ENCODE assay signal across 1 cellular context in genomic region chr10:22765660-22766547, GRCh38.
TF ChIP-seq lines count a peak whose summit lies in the region.

No MANE protein-coding gene starts in this region.

TF ChIP-seq in GM12878, 131 proteins besides CTCF, POLR2A, EP300 and RAD21 (continued from another document):
- TF ChIP-seq ZBTB40 (IDR thresholded peaks at IDR 0.05; ENCODE audit: borderline replicate concordance) = peak; percentile 66; the same call in 1 of the 2 replicates
- TF ChIP-seq JUNB (IDR thresholded peaks at IDR 0.05) = no peak
- TF ChIP-seq MTA2 (IDR thresholded peaks at IDR 0.05; ENCODE audit: low read depth) = peak; percentile 79; the same call in 1 of the 2 replicates
- peak; percentile 55; the same call in 1 of the 2 replicates for TF ChIP-seq NBN (IDR thresholded peaks at IDR 0.05)
- TF ChIP-seq, protein P1, sequence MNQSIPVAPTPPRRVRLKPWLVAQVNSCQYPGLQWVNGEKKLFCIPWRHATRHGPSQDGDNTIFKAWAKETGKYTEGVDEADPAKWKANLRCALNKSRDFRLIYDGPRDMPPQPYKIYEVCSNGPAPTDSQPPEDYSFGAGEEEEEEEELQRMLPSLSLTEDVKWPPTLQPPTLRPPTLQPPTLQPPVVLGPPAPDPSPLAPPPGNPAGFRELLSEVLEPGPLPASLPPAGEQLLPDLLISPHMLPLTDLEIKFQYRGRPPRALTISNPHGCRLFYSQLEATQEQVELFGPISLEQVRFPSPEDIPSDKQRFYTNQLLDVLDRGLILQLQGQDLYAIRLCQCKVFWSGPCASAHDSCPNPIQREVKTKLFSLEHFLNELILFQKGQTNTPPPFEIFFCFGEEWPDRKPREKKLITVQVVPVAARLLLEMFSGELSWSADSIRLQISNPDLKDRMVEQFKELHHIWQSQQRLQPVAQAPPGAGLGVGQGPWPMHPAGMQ (IDR thresholded peaks at IDR 0.05; ENCODE audit: borderline replicate concordance) = no peak
- no peak for TF ChIP-seq YBX1 (IDR thresholded peaks at IDR 0.05)
- peak; percentile 54 for TF ChIP-seq SKIL (IDR thresholded peaks at IDR 0.05; ENCODE audit: low read depth, poor library complexity, severe bottlenecking)
- TF ChIP-seq TCF7 (IDR thresholded peaks at IDR 0.05; ENCODE audit: borderline replicate concordance) = 0 out of 2 replicates have a peak, but pooled peaks have one; percentile 7
- peak; percentile 17 for TF ChIP-seq ZNF24 (IDR thresholded peaks at IDR 0.05)
- TF ChIP-seq SPI1 (IDR thresholded peaks at IDR 0.05; ENCODE audit: borderline replicate concordance, insufficient read depth, low read depth, low read length) = peak; percentile 89
- TF ChIP-seq TAF1 (IDR thresholded peaks at IDR 0.05; ENCODE audit: borderline replicate concordance, low read depth, low read length) = no peak
- peak; percentile 59; the same call in 1 of the 2 replicates for TF ChIP-seq GATAD2B (conservative IDR thresholded peaks at IDR 0.05; ENCODE audit: low read depth)
- peak; percentile 90 for TF ChIP-seq IKZF1 (conservative IDR thresholded peaks at IDR 0.05)
- no peak for TF ChIP-seq SMAD5 (IDR thresholded peaks at IDR 0.05; ENCODE audit: low read depth)
- TF ChIP-seq, protein P2, sequence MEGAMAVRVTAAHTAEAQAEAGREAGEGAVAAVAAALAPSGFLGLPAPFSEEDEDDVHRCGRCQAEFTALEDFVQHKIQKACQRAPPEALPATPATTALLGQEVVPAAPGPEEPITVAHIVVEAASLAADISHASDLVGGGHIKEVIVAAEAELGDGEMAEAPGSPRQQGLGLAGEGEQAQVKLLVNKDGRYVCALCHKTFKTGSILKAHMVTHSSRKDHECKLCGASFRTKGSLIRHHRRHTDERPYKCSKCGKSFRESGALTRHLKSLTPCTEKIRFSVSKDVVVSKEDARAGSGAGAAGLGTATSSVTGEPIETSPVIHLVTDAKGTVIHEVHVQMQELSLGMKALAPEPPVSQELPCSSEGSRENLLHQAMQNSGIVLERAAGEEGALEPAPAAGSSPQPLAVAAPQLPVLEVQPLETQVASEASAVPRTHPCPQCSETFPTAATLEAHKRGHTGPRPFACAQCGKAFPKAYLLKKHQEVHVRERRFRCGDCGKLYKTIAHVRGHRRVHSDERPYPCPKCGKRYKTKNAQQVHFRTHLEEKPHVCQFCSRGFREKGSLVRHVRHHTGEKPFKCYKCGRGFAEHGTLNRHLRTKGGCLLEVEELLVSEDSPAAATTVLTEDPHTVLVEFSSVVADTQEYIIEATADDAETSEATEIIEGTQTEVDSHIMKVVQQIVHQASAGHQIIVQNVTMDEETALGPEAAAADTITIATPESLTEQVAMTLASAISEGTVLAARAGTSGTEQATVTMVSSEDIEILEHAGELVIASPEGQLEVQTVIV (IDR thresholded peaks at IDR 0.05; ENCODE audit: borderline replicate concordance, partially characterized antibody) = no peak
- peak; percentile 93 for TF ChIP-seq IKZF2 (IDR thresholded peaks at IDR 0.05)
- peak; percentile 56 for TF ChIP-seq NFIC (IDR thresholded peaks at IDR 0.05; ENCODE audit: low read depth, low read length)
- TF ChIP-seq PAX8 (IDR thresholded peaks at IDR 0.05) = 0 out of 2 replicates have a peak, but pooled peaks have one; percentile 16
- TF ChIP-seq BMI1 (IDR thresholded peaks at IDR 0.05; ENCODE audit: borderline replicate concordance) = peak; percentile 15; the same call in 1 of the 2 replicates
- peak; percentile 74 for TF ChIP-seq EED (IDR thresholded peaks at IDR 0.05; ENCODE audit: low read depth)
- TF ChIP-seq, protein P3, sequence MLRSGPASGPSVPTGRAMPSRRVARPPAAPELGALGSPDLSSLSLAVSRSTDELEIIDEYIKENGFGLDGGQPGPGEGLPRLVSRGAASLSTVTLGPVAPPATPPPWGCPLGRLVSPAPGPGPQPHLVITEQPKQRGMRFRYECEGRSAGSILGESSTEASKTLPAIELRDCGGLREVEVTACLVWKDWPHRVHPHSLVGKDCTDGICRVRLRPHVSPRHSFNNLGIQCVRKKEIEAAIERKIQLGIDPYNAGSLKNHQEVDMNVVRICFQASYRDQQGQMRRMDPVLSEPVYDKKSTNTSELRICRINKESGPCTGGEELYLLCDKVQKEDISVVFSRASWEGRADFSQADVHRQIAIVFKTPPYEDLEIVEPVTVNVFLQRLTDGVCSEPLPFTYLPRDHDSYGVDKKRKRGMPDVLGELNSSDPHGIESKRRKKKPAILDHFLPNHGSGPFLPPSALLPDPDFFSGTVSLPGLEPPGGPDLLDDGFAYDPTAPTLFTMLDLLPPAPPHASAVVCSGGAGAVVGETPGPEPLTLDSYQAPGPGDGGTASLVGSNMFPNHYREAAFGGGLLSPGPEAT (IDR thresholded peaks at IDR 0.05; ENCODE audit: low read depth) = peak; percentile 82
- TF ChIP-seq ZNF207 (IDR thresholded peaks at IDR 0.05; ENCODE audit: borderline replicate concordance) = peak; percentile 60; the same call in 1 of the 2 replicates
- TF ChIP-seq WRNIP1 (IDR thresholded peaks at IDR 0.05; ENCODE audit: borderline replicate concordance, low read depth, low read length) = no peak
- 0 out of 2 replicates have a peak, but pooled peaks have one; percentile 53 for TF ChIP-seq TBL1XR1 (IDR thresholded peaks at IDR 0.05; ENCODE audit: low read depth, low read length)
- 0 out of 2 replicates have a peak, but pooled peaks have one; percentile 16 for TF ChIP-seq YY1 (IDR thresholded peaks at IDR 0.05; ENCODE audit: low read depth, low read length)
- TF ChIP-seq ETV6 (conservative IDR thresholded peaks at IDR 0.05 in 1 of 2, IDR thresholded peaks at IDR 0.05 in 1 of 2; ENCODE audit: borderline replicate concordance in 1 of 2, low read depth in 1 of 2) = peak in 1 of 2 experiments; percentile 60; a peak in 1 of 4 replicates
- peak; percentile 70 for TF ChIP-seq ZNF384 (IDR thresholded peaks at IDR 0.05; ENCODE audit: borderline replicate concordance, low read depth, low read length)
- TF ChIP-seq DPF2 (IDR thresholded peaks at IDR 0.05) = peak; percentile 59
- peak in 1 of 2 experiments; percentile 32; a peak in 1 of 4 replicates for TF ChIP-seq BHLHE40 (IDR thresholded peaks at IDR 0.05; ENCODE audit: borderline replicate concordance in 1 of 2, low read depth in 2 of 2, low read length in 1 of 2)
- peak; percentile 71 for TF ChIP-seq NR2F1 (conservative IDR thresholded peaks at IDR 0.05)
- TF ChIP-seq RAD51 (IDR thresholded peaks at IDR 0.05) = peak; percentile 27; the same call in 1 of the 2 replicates
- TF ChIP-seq MEF2B (IDR thresholded peaks at IDR 0.05; ENCODE audit: partially characterized antibody, poor library complexity, severe bottlenecking) = peak; percentile 69
- TF ChIP-seq, protein P4, sequence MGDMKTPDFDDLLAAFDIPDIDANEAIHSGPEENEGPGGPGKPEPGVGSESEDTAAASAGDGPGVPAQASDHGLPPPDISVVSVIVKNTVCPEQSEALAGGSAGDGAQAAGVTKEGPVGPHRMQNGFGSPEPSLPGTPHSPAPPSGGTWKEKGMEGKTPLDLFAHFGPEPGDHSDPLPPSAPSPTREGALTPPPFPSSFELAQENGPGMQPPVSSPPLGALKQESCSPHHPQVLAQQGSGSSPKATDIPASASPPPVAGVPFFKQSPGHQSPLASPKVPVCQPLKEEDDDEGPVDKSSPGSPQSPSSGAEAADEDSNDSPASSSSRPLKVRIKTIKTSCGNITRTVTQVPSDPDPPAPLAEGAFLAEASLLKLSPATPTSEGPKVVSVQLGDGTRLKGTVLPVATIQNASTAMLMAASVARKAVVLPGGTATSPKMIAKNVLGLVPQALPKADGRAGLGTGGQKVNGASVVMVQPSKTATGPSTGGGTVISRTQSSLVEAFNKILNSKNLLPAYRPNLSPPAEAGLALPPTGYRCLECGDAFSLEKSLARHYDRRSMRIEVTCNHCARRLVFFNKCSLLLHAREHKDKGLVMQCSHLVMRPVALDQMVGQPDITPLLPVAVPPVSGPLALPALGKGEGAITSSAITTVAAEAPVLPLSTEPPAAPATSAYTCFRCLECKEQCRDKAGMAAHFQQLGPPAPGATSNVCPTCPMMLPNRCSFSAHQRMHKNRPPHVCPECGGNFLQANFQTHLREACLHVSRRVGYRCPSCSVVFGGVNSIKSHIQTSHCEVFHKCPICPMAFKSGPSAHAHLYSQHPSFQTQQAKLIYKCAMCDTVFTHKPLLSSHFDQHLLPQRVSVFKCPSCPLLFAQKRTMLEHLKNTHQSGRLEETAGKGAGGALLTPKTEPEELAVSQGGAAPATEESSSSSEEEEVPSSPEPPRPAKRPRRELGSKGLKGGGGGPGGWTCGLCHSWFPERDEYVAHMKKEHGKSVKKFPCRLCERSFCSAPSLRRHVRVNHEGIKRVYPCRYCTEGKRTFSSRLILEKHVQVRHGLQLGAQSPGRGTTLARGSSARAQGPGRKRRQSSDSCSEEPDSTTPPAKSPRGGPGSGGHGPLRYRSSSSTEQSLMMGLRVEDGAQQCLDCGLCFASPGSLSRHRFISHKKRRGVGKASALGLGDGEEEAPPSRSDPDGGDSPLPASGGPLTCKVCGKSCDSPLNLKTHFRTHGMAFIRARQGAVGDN (IDR thresholded peaks at IDR 0.05) = peak; percentile 55; the same call in 1 of the 2 replicates
- 0 out of 2 replicates have a peak, but pooled peaks have one; percentile 12 for TF ChIP-seq BCL11A (IDR thresholded peaks at IDR 0.05; ENCODE audit: low read depth, low read length)
- peak; percentile 14; the same call in 1 of the 2 replicates for TF ChIP-seq SMC3 (IDR thresholded peaks at IDR 0.05; ENCODE audit: borderline replicate concordance, low read length)
- peak; percentile 53 for TF ChIP-seq RUNX3 (IDR thresholded peaks at IDR 0.05; ENCODE audit: low read length)
- 0 out of 2 replicates have a peak, but pooled peaks have one; percentile 62 for TF ChIP-seq MEF2A (IDR thresholded peaks at IDR 0.05; ENCODE audit: insufficient read depth, low read depth, low read length)
- no peak for TF ChIP-seq NR2C2 (IDR thresholded peaks at IDR 0.05; ENCODE audit: borderline replicate concordance, control insufficient read depth, insufficient read length, low read depth)
